In genomic region chr14:29215853-29216252, GRCh38 we compare ENCODE assay signal across 1 cellular context.
TF ChIP-seq lines count a peak whose summit lies in the region.

No MANE protein-coding gene starts in this region.

TF ChIP-seq in WTC11, 78 proteins besides CTCF, POLR2A, EP300 and RAD21 (continued from another document):
- TF ChIP-seq PRDM15 (CRISPR knock-in tag; IDR thresholded peaks at IDR 0.05) (no peak), ESRRA (CRISPR knock-in tag; IDR thresholded peaks at IDR 0.05; ENCODE audit: borderline replicate concordance) (no peak), ZBTB21 (CRISPR knock-in tag; IDR thresholded peaks at IDR 0.05; ENCODE audit: borderline replicate concordance) (no peak)
